1 cellular context compared by ENCODE assay signal in the genomic region with DNA sequence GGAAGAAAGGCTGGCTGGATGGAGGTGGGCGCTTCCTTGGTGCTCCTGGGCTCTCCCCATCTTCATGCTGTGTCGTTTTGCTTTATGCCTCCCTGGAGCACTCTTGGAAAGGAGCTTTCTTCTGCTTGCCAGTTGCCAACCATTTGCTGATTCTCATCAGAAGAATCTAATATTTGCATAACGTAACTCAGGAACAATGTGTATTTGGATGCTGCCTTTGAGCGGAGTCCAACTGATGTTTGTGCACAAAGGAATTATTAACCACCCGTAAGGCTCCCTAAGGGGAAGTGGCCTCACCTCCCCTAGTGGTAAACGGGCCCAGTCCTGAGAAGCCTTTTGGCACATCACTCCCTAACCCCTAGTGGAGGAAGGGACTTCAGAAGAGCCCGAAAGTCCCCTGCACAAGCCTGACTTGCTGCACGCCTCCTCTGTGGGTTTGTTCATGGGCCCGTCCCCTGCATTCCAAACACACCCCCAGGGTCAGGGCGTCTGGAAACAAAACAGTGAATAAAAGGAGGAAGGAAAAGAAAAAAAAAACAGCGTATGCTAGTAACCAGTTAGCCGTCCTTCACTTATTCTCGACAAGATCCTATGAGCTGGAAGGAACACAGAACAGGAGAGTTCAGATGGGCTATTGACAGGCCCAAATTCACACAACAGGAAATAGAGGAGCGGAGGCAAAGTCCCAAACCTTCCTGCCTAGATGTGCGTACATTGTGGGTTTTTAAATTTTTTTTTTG.
TF ChIP-seq lines count a peak whose summit lies in the region.

No MANE protein-coding gene starts in this region.

TF ChIP-seq in HepG2, 621 proteins besides CTCF, POLR2A, EP300 and RAD21 (continued from another document and continues in another):
- TF ChIP-seq, protein P1, sequence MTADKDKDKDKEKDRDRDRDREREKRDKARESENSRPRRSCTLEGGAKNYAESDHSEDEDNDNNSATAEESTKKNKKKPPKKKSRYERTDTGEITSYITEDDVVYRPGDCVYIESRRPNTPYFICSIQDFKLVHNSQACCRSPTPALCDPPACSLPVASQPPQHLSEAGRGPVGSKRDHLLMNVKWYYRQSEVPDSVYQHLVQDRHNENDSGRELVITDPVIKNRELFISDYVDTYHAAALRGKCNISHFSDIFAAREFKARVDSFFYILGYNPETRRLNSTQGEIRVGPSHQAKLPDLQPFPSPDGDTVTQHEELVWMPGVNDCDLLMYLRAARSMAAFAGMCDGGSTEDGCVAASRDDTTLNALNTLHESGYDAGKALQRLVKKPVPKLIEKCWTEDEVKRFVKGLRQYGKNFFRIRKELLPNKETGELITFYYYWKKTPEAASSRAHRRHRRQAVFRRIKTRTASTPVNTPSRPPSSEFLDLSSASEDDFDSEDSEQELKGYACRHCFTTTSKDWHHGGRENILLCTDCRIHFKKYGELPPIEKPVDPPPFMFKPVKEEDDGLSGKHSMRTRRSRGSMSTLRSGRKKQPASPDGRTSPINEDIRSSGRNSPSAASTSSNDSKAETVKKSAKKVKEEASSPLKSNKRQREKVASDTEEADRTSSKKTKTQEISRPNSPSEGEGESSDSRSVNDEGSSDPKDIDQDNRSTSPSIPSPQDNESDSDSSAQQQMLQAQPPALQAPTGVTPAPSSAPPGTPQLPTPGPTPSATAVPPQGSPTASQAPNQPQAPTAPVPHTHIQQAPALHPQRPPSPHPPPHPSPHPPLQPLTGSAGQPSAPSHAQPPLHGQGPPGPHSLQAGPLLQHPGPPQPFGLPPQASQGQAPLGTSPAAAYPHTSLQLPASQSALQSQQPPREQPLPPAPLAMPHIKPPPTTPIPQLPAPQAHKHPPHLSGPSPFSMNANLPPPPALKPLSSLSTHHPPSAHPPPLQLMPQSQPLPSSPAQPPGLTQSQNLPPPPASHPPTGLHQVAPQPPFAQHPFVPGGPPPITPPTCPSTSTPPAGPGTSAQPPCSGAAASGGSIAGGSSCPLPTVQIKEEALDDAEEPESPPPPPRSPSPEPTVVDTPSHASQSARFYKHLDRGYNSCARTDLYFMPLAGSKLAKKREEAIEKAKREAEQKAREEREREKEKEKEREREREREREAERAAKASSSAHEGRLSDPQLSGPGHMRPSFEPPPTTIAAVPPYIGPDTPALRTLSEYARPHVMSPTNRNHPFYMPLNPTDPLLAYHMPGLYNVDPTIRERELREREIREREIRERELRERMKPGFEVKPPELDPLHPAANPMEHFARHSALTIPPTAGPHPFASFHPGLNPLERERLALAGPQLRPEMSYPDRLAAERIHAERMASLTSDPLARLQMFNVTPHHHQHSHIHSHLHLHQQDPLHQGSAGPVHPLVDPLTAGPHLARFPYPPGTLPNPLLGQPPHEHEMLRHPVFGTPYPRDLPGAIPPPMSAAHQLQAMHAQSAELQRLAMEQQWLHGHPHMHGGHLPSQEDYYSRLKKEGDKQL (CRISPR knock-in tag; IDR thresholded peaks at IDR 0.05; ENCODE audit: low read depth), result peak; percentile 79
- TF ChIP-seq, protein P2, sequence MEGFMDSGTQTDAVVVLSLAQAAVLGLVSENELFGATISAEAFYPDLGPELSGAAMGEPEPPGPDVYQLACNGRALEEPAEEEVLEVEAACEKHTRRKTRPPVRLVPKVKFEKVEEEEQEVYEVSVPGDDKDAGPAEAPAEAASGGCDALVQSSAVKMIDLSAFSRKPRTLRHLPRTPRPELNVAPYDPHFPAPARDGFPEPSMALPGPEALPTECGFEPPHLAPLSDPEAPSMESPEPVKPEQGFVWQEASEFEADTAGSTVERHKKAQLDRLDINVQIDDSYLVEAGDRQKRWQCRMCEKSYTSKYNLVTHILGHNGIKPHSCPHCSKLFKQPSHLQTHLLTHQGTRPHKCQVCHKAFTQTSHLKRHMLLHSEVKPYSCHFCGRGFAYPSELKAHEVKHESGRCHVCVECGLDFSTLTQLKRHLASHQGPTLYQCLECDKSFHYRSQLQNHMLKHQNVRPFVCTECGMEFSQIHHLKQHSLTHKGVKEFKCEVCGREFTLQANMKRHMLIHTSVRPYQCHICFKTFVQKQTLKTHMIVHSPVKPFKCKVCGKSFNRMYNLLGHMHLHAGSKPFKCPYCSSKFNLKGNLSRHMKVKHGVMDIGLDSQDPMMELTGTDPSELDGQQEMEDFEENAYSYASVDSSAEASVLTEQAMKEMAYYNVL (CRISPR knock-in tag; IDR thresholded peaks at IDR 0.05; ENCODE audit: borderline replicate concordance), result peak; percentile 96
- TF ChIP-seq, protein P3, sequence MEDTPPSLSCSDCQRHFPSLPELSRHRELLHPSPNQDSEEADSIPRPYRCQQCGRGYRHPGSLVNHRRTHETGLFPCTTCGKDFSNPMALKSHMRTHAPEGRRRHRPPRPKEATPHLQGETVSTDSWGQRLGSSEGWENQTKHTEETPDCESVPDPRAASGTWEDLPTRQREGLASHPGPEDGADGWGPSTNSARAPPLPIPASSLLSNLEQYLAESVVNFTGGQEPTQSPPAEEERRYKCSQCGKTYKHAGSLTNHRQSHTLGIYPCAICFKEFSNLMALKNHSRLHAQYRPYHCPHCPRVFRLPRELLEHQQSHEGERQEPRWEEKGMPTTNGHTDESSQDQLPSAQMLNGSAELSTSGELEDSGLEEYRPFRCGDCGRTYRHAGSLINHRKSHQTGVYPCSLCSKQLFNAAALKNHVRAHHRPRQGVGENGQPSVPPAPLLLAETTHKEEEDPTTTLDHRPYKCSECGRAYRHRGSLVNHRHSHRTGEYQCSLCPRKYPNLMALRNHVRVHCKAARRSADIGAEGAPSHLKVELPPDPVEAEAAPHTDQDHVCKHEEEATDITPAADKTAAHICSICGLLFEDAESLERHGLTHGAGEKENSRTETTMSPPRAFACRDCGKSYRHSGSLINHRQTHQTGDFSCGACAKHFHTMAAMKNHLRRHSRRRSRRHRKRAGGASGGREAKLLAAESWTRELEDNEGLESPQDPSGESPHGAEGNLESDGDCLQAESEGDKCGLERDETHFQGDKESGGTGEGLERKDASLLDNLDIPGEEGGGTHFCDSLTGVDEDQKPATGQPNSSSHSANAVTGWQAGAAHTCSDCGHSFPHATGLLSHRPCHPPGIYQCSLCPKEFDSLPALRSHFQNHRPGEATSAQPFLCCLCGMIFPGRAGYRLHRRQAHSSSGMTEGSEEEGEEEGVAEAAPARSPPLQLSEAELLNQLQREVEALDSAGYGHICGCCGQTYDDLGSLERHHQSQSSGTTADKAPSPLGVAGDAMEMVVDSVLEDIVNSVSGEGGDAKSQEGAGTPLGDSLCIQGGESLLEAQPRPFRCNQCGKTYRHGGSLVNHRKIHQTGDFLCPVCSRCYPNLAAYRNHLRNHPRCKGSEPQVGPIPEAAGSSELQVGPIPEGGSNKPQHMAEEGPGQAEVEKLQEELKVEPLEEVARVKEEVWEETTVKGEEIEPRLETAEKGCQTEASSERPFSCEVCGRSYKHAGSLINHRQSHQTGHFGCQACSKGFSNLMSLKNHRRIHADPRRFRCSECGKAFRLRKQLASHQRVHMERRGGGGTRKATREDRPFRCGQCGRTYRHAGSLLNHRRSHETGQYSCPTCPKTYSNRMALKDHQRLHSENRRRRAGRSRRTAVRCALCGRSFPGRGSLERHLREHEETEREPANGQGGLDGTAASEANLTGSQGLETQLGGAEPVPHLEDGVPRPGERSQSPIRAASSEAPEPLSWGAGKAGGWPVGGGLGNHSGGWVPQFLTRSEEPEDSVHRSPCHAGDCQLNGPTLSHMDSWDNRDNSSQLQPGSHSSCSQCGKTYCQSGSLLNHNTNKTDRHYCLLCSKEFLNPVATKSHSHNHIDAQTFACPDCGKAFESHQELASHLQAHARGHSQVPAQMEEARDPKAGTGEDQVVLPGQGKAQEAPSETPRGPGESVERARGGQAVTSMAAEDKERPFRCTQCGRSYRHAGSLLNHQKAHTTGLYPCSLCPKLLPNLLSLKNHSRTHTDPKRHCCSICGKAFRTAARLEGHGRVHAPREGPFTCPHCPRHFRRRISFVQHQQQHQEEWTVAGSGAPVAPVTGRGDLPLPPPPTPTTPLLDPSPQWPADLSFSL (CRISPR knock-in tag; IDR thresholded peaks at IDR 0.05), result peak; percentile 70; the same call in 1 of the 2 replicates
- no peak for TF ChIP-seq ZSCAN20 (CRISPR knock-in tag; IDR thresholded peaks at IDR 0.05; ENCODE audit: borderline replicate concordance)
- TF ChIP-seq, protein P4, sequence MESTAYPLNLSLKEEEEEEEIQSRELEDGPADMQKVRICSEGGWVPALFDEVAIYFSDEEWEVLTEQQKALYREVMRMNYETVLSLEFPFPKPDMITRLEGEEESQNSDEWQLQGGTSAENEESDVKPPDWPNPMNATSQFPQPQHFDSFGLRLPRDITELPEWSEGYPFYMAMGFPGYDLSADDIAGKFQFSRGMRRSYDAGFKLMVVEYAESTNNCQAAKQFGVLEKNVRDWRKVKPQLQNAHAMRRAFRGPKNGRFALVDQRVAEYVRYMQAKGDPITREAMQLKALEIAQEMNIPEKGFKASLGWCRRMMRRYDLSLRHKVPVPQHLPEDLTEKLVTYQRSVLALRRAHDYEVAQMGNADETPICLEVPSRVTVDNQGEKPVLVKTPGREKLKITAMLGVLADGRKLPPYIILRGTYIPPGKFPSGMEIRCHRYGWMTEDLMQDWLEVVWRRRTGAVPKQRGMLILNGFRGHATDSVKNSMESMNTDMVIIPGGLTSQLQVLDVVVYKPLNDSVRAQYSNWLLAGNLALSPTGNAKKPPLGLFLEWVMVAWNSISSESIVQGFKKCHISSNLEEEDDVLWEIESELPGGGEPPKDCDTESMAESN (CRISPR knock-in tag; conservative IDR thresholded peaks at IDR 0.05), result no peak
- TF ChIP-seq ZBTB21 (CRISPR knock-in tag; IDR thresholded peaks at IDR 0.05), result no peak; the same call in 1 of the 2 replicates
- TF ChIP-seq GATAD2A (CRISPR knock-in tag; IDR thresholded peaks at IDR 0.05), result peak; percentile 90
- no peak for TF ChIP-seq ZNF777 (CRISPR knock-in tag; IDR thresholded peaks at IDR 0.05)
- TF ChIP-seq ZNF724P (CRISPR knock-in tag; IDR thresholded peaks at IDR 0.05; ENCODE audit: borderline replicate concordance), result peak; percentile 51; the same call in 1 of the 2 replicates
- TF ChIP-seq, protein P5, sequence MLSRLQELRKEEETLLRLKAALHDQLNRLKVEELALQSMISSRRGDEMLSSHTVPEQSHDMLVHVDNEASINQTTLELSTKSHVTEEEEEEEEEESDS (CRISPR knock-in tag; IDR thresholded peaks at IDR 0.05; ENCODE audit: borderline replicate concordance), result no peak
- peak; percentile 59 for TF ChIP-seq STAG1 (CRISPR knock-in tag; IDR thresholded peaks at IDR 0.05)
- TF ChIP-seq, protein P6, sequence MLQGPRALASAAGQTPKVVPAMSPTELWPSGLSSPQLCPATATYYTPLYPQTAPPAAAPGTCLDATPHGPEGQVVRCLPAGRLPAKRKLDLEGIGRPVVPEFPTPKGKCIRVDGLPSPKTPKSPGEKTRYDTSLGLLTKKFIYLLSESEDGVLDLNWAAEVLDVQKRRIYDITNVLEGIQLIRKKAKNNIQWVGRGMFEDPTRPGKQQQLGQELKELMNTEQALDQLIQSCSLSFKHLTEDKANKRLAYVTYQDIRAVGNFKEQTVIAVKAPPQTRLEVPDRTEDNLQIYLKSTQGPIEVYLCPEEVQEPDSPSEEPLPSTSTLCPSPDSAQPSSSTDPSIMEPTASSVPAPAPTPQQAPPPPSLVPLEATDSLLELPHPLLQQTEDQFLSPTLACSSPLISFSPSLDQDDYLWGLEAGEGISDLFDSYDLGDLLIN (CRISPR knock-in tag; IDR thresholded peaks at IDR 0.05; ENCODE audit: borderline replicate concordance), result 0 out of 2 replicates have a peak, but pooled peaks have one; percentile 34
- peak; percentile 33; the same call in 1 of the 2 replicates for TF ChIP-seq CCDC6 (CRISPR knock-in tag; IDR thresholded peaks at IDR 0.05)
- TF ChIP-seq ZNF501 (CRISPR knock-in tag; IDR thresholded peaks at IDR 0.05), result no peak; the same call in 1 of the 2 replicates
- TF ChIP-seq, protein P7, sequence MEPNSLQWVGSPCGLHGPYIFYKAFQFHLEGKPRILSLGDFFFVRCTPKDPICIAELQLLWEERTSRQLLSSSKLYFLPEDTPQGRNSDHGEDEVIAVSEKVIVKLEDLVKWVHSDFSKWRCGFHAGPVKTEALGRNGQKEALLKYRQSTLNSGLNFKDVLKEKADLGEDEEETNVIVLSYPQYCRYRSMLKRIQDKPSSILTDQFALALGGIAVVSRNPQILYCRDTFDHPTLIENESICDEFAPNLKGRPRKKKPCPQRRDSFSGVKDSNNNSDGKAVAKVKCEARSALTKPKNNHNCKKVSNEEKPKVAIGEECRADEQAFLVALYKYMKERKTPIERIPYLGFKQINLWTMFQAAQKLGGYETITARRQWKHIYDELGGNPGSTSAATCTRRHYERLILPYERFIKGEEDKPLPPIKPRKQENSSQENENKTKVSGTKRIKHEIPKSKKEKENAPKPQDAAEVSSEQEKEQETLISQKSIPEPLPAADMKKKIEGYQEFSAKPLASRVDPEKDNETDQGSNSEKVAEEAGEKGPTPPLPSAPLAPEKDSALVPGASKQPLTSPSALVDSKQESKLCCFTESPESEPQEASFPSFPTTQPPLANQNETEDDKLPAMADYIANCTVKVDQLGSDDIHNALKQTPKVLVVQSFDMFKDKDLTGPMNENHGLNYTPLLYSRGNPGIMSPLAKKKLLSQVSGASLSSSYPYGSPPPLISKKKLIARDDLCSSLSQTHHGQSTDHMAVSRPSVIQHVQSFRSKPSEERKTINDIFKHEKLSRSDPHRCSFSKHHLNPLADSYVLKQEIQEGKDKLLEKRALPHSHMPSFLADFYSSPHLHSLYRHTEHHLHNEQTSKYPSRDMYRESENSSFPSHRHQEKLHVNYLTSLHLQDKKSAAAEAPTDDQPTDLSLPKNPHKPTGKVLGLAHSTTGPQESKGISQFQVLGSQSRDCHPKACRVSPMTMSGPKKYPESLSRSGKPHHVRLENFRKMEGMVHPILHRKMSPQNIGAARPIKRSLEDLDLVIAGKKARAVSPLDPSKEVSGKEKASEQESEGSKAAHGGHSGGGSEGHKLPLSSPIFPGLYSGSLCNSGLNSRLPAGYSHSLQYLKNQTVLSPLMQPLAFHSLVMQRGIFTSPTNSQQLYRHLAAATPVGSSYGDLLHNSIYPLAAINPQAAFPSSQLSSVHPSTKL (CRISPR knock-in tag; IDR thresholded peaks at IDR 0.05), result peak; percentile 93
- no peak for TF ChIP-seq ZNF530 (CRISPR knock-in tag; IDR thresholded peaks at IDR 0.05; ENCODE audit: low read depth)
- no peak for TF ChIP-seq ZNF577 (CRISPR knock-in tag; IDR thresholded peaks at IDR 0.05; ENCODE audit: borderline replicate concordance, low read depth)
- peak; percentile 33; the same call in 1 of the 2 replicates for TF ChIP-seq ZBTB7A (CRISPR knock-in tag; IDR thresholded peaks at IDR 0.05)
- TF ChIP-seq RFX1 (IDR thresholded peaks at IDR 0.05), result no peak
- peak; percentile 84; the same call in 1 of the 2 replicates for TF ChIP-seq CBX5 (CRISPR knock-in tag; IDR thresholded peaks at IDR 0.05; ENCODE audit: borderline replicate concordance)
- no peak for TF ChIP-seq ZNF446 (CRISPR knock-in tag; IDR thresholded peaks at IDR 0.05)
- TF ChIP-seq SOX5 (CRISPR knock-in tag; IDR thresholded peaks at IDR 0.05; ENCODE audit: borderline replicate concordance), result peak; percentile 97
- TF ChIP-seq, protein P8, sequence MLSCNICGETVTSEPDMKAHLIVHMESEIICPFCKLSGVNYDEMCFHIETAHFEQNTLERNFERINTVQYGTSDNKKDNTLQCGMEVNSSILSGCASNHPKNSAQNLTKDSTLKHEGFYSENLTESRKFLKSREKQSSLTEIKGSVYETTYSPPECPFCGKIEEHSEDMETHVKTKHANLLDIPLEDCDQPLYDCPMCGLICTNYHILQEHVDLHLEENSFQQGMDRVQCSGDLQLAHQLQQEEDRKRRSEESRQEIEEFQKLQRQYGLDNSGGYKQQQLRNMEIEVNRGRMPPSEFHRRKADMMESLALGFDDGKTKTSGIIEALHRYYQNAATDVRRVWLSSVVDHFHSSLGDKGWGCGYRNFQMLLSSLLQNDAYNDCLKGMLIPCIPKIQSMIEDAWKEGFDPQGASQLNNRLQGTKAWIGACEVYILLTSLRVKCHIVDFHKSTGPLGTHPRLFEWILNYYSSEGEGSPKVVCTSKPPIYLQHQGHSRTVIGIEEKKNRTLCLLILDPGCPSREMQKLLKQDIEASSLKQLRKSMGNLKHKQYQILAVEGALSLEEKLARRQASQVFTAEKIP (CRISPR knock-in tag; IDR thresholded peaks at IDR 0.05; ENCODE audit: borderline replicate concordance), result no peak
- 0 out of 2 replicates have a peak, but pooled peaks have one; percentile 18 for TF ChIP-seq ZNF567 (CRISPR knock-in tag; IDR thresholded peaks at IDR 0.05; ENCODE audit: borderline replicate concordance)
- peak; percentile 98 for TF ChIP-seq ZNF263 (CRISPR knock-in tag; IDR thresholded peaks at IDR 0.05)
- TF ChIP-seq ZNF33B (CRISPR knock-in tag; IDR thresholded peaks at IDR 0.05), result no peak
- TF ChIP-seq ZNF660 (CRISPR knock-in tag; IDR thresholded peaks at IDR 0.05; ENCODE audit: borderline replicate concordance, low read depth), result no peak
